In the genomic region with DNA sequence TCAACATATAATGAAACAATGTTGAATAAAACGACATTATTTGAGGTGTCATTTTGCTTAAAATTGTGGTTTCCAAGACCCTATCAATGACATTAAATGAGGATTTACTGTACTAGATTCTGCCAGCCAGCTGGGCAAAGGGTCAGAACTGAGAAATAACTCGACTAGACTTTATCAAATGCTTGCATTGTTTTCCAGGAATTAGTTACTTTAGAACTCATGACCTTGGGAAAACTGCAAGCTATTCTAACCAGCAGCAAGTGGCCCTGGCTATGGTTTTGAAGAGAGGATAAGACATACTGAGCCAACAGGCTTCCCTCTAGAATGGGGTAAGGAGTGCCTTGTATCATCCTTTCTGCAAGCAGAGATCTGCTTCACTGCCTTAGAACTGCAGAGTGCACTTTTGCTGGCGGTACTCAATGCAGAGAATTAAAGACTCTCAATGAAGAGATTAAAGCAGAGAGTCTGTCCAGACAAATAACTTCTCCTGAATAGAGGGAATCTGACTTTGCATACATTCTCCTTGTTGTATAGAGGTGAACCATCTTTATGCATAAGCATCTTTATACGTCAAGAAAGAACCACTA, we compare ENCODE assay signal across 18 cellular contexts.
A peak's percentile ranks its signal among the peaks of the same experiment; 100 is the strongest.
DNase-seq lines count a peak whose midpoint lies in the region.
"Had no signal": no experiment of that assay in that cellular context is flagged by ENCODE, and none has a peak within 500 bp of the region (broad histone marks: within the 10 kb centered on the region; RNA-seq: fewer than 3 reads in every experiment).

No MANE protein-coding gene starts in this region.

- no peak overlapping the region for H3K4me3 ChIP-seq in HAP-1

- H3K27me3 Mint-ChIP-seq in activated T-cell treated with anti-CD3 and anti-CD28 coated beads, Interleukin-2, amount 50 U/mL, for 24 hours, result peaks cover 21% of the 10 kb centered on the region
- H3K27me3 Mint-ChIP-seq: CD4-positive, CD25-positive, alpha-beta regulatory T cell had no signal

- H3K27ac Mint-ChIP-seq in activated T-cell treated with anti-CD3 and anti-CD28 coated beads, Interleukin-2, amount 50 U/mL, for 24 hours, result no peak overlapping the region
- H3K27ac Mint-ChIP-seq: CD4-positive, CD25-positive, alpha-beta regulatory T cell; CD8-positive, alpha-beta memory T cell had no signal

- no peaks in the 10 kb centered on the region for H3K36me3 ChIP-seq in HAP-1 (replicated peaks)
- H3K36me3 ChIP-seq: BE2C had no signal

- DNase-seq in NCI-H82 (lab: John Stamatoyannopoulos, UW) (peak; percentile 29), NCI-H82 treated with DMSO at 0.1 percent for 48 hours (lab: John Stamatoyannopoulos, UW; ENCODE audit: unreplicated experiment) (no peak), HAP-1 (ENCODE audit: low spot score in 2 of 2) (peak; percentile 59 to 90), foreskin melanocyte (peak; percentile 44), dedifferentiated amniotic fluid mesenchymal stem cell (ENCODE audit: extremely low spot score) (no peak), NCI-H2081 treated with DMSO at 0.1 percent for 48 hours (lab: John Stamatoyannopoulos, UW) (no peak)
- no peak for DNase-seq in activated T-cell treated with anti-CD3 and anti-CD28 coated beads, Interleukin-2, amount 50 U/mL, for 24 hours
- DNase-seq: BE2C; C1 segment of cervical spinal cord; CD4-positive, CD25-positive, alpha-beta regulatory T cell; CD8-positive, alpha-beta memory T cell; COR-L47; DMS 273 treated with DMSO at 0.1 percent for 48 hours; DMS79 treated with DMSO at 0.1 percent for 48 hours; GF-D8; HCEC 1CT; IMR-90; KBM-7 had no signal

- H3K4me3 Mint-ChIP-seq in activated T-cell treated with anti-CD3 and anti-CD28 coated beads, Interleukin-2, amount 50 U/mL, for 24 hours, result no peak overlapping the region
- H3K4me3 Mint-ChIP-seq: CD4-positive, CD25-positive, alpha-beta regulatory T cell; CD8-positive, alpha-beta memory T cell had no signal

- no peaks in the 10 kb centered on the region for H3K4me1 Mint-ChIP-seq in activated T-cell treated with anti-CD3 and anti-CD28 coated beads, Interleukin-2, amount 50 U/mL, for 24 hours (ENCODE audit: low read depth)
- H3K4me1 Mint-ChIP-seq: CD4-positive, CD25-positive, alpha-beta regulatory T cell; CD8-positive, alpha-beta memory T cell had no signal

- in situ Hi-C loops in HAP-1 (cut with MboI; ENCODE audit: low sequenced_read_pairs), result no loop called here

- H3K4me1 ChIP-seq in HAP-1, result peaks cover 46% of the 10 kb centered on the region
- H3K4me1 ChIP-seq: BE2C had no signal

- no peaks in the 10 kb centered on the region for H3K36me3 Mint-ChIP-seq in activated T-cell treated with anti-CD3 and anti-CD28 coated beads, Interleukin-2, amount 50 U/mL, for 24 hours (ENCODE audit: low read depth)
- H3K36me3 Mint-ChIP-seq: CD4-positive, CD25-positive, alpha-beta regulatory T cell; CD8-positive, alpha-beta memory T cell had no signal

- no peaks in the 10 kb centered on the region for H3K9me3 ChIP-seq in HAP-1
- H3K9me3 ChIP-seq: BE2C had no signal

- H3K9me3 Mint-ChIP-seq in activated T-cell treated with anti-CD3 and anti-CD28 coated beads, Interleukin-2, amount 50 U/mL, for 24 hours, result no peaks in the 10 kb centered on the region
- H3K9me3 Mint-ChIP-seq: CD8-positive, alpha-beta memory T cell had no signal

- H3K27me3 ChIP-seq in HAP-1 (ENCODE audit: low read depth), result no peaks in the 10 kb centered on the region
- H3K27me3 ChIP-seq: BE2C had no signal

Comparison
In these comparisons a context has a peak if more than half of its experiments do, and no peak if none do; other contexts are left out.
1. DNase-seq: peak in NCI-H82 (single experiment), HAP-1 (2 of 2) and foreskin melanocyte (single experiment); none in NCI-H82 treated with DMSO at 0.1 percent for 48 hours (single experiment), dedifferentiated amniotic fluid mesenchymal stem cell (single experiment), activated T-cell treated with anti-CD3 and anti-CD28 coated beads, Interleukin-2, amount 50 U/mL, for 24 hours (single experiment) and NCI-H2081 treated with DMSO at 0.1 percent for 48 hours (single experiment).